ENCODE assay signal across 17 cellular contexts in genomic region chr15:96703794-96704550, GRCh38.
"Had no signal": no experiment of that assay in that cellular context is flagged by ENCODE, and none has a peak within 500 bp of the region (broad histone marks: within the 10 kb centered on the region; RNA-seq: fewer than 3 reads in every experiment).

No MANE protein-coding gene starts in this region.

- ATAC-seq: heart left ventricle, left lobe of liver, natural killer cell had no signal

- H3K36me3 ChIP-seq: heart left ventricle, right atrium auricular region had no signal

- H3K27me3 ChIP-seq: right atrium auricular region had no signal

- H3K4me1 ChIP-seq: heart left ventricle, right atrium auricular region had no signal

- H3K9me3 ChIP-seq: heart left ventricle, right atrium auricular region had no signal

- H3K4me3 ChIP-seq: heart left ventricle, right atrium auricular region, skin epidermis had no signal

- H3K27ac ChIP-seq: heart left ventricle, right atrium auricular region, skin epidermis had no signal

- DNase-seq: activated CD4-positive, CD25-positive, alpha-beta regulatory T cell treated with anti-CD3 and anti-CD28 coated beads, Interleukin-2, amount 50 U/mL, for 72 hours; activated naive CD4-positive, alpha-beta T cell; activated T-cell treated with anti-CD3 and anti-CD28 coated beads for 4 hours; anterior cingulate cortex; cortex of kidney; effector CD4-positive, alpha-beta T cell; heart left ventricle; mammary epithelial cell; natural killer cell; posterior cingulate gyrus; stimulated activated CD4-positive, alpha-beta T cell treated with anti-CD3 and anti-CD28 coated beads, Interleukin-4, amount 100 ng/mL, for 4 hours; stimulated activated CD8-positive, alpha-beta memory T cell treated with anti-CD3 and anti-CD28 coated beads, Interleukin-4, amount 100 ng/mL, for 48 hours; stimulated activated naive CD4-positive, alpha-beta T cell treated with Interleukin-2 at 50 U/mL for 16 hours; T-helper 9 cell had no signal
